In genomic region chr2:71807969-71808451, GRCh38 we compare ENCODE assay signal across 21 cellular contexts.
DNase-seq lines count a peak whose midpoint lies in the region; ATAC-seq and TF ChIP-seq lines count a peak whose summit lies in the region.
"Had no signal": no experiment of that assay in that cellular context is flagged by ENCODE, and none has a peak within 500 bp of the region (broad histone marks: within the 10 kb centered on the region; RNA-seq: fewer than 3 reads in every experiment).

No MANE protein-coding gene starts in this region.

- peak; percentile 19 for DNase-seq in activated CD8-positive, alpha-beta memory T cell treated with anti-CD3 and anti-CD28 coated beads for 24 hours
- DNase-seq in activated CD8-positive, alpha-beta memory T cell treated with anti-CD3 and anti-CD28 coated beads, Interleukin-2, amount 10 ng/mL, durations not matched to agents 7 days and 5 days, result no peak
- DNase-seq in heart left ventricle (peak; percentile 50 to 83 (median 76)), mesothelial cell of epicardium (ENCODE audit: low spot score in 2 of 2, unreplicated experiment in 2 of 2) (peak in 1 of 2 experiments; percentile 38), transverse colon (peak; percentile 28), NCI-H1694 treated with DMSO at 0.1 percent for 48 hours (lab: John Stamatoyannopoulos, UW) (no peak)
- DNase-seq in naive thymus-derived CD8-positive, alpha-beta T cell, result no peak
- DNase-seq: anterior cingulate cortex; COR-L47; DND-41; effector memory CD4-positive, alpha-beta T cell; NCI-H1694; NCI-H446 treated with DMSO at 0.1 percent for 48 hours; nucleus accumbens; stomach; SW 1271 had no signal

- H3K27me3 ChIP-seq in heart left ventricle (no peaks in the 10 kb centered on the region), transverse colon (no peaks in the 10 kb centered on the region)
- H3K27me3 ChIP-seq: right lobe of liver had no signal

- intact Hi-C loops in heart left ventricle (cut with DNase I) (loop anchor here in 6 of 10 donors (10.0 kb wide), 2 partner anchors 117 to 187 kb away; no protein-coding TSS in a partner anchor), transverse colon (cut with DNase I; ENCODE audit: low total_unique reads) (loop anchor here (10.0 kb wide), 1 partner anchor 347 kb away; no protein-coding TSS in a partner anchor)

- no peak for TF ChIP-seq POLR2A in heart left ventricle (IDR thresholded peaks at IDR 0.05)
- no peak for TF ChIP-seq POLR2A in transverse colon (IDR thresholded peaks at IDR 0.05)

- no peaks in the 10 kb centered on the region for H3K9me3 ChIP-seq in heart left ventricle
- no peaks in the 10 kb centered on the region for H3K9me3 ChIP-seq in transverse colon
- H3K9me3 ChIP-seq: right lobe of liver, stomach had no signal

- H3K4me1 ChIP-seq in heart left ventricle, result peaks cover 0 to 10% (median 0%) of the 10 kb centered on the region in 12 donors
- no peaks in the 10 kb centered on the region for H3K4me1 ChIP-seq in transverse colon
- H3K4me1 ChIP-seq: right lobe of liver, stomach had no signal

- H3K9me3 Mint-ChIP-seq in activated CD8-positive, alpha-beta memory T cell treated with anti-CD3 and anti-CD28 coated beads, Interleukin-2, amount 10 ng/mL, durations not matched to agents 7 days and 5 days (ENCODE audit: low read depth), result no peaks in the 10 kb centered on the region
- H3K9me3 Mint-ChIP-seq in mesothelial cell of epicardium, result no peaks in the 10 kb centered on the region
- H3K9me3 Mint-ChIP-seq in stimulated activated memory B cell treated with anti-CD40 and anti-IgM and Interleukin-4, amounts not matched to agents 10 μg/mL and 1 μg/mL and 100 μg/mL, for 72 hours, result no peaks in the 10 kb centered on the region
- peaks cover 0 to 3% (median 0%) of the 10 kb centered on the region in 9 donors for H3K9me3 Mint-ChIP-seq in naive thymus-derived CD8-positive, alpha-beta T cell

- H3K27ac ChIP-seq in heart left ventricle, result no peak overlapping the region
- no peak overlapping the region for H3K27ac ChIP-seq in transverse colon
- H3K27ac ChIP-seq: 22Rv1, right lobe of liver, stomach had no signal

- H3K4me3 ChIP-seq in heart left ventricle (no peak overlapping the region), transverse colon (no peak overlapping the region)
- H3K4me3 ChIP-seq: K562, right lobe of liver, stomach had no signal

- 56 to 69% (median 64%) methylated on average over 7 to 8 of the region's 8 CpGs for WGBS in heart left ventricle, 4 donors
- WGBS in transverse colon (ENCODE audit: low coverage in 1 of 2), 2 donors, result 64% methylated on average over 8 of the region's 8 CpGs; no CpG with 5 or more reads in 1 of the 2 donors

- POLR2A ChIA-PET in naive thymus-derived CD8-positive, alpha-beta T cell (lab: Charles Lee), result no interaction called here

- TF ChIP-seq EP300 in transverse colon (IDR thresholded peaks at IDR 0.05; ENCODE audit: low read depth), result no peak

- H3K27ac Mint-ChIP-seq in activated CD8-positive, alpha-beta memory T cell treated with anti-CD3 and anti-CD28 coated beads, Interleukin-2, amount 10 ng/mL, durations not matched to agents 7 days and 5 days, result no peak overlapping the region
- peak overlapping the region; percentile 40 for H3K27ac Mint-ChIP-seq in mesothelial cell of epicardium
- no peak overlapping the region for H3K27ac Mint-ChIP-seq in stimulated activated memory B cell treated with anti-CD40 and anti-IgM and Interleukin-4, amounts not matched to agents 10 μg/mL and 1 μg/mL and 100 μg/mL, for 72 hours
- H3K27ac Mint-ChIP-seq in naive thymus-derived CD8-positive, alpha-beta T cell, result peak overlapping the region in 1 of 10 donors; percentile 16
- H3K27ac Mint-ChIP-seq: B cell had no signal

- in situ Hi-C loops in transverse colon (cut with MboI; ENCODE audit: low pct_ligation_motif_present in 1 of 4, low pct_unique_long_range_greater_than_20kb in 1 of 4, low sequenced_read_pairs in 3 of 4), result loop anchor here in 2 of 4 donors (25.0 kb wide), 3 partner anchors 104 to 779 kb away; partner anchors contain the start of gene CYP26B1 (in 1 of the 2)

- H3K36me3 Mint-ChIP-seq in activated CD8-positive, alpha-beta memory T cell treated with anti-CD3 and anti-CD28 coated beads, Interleukin-2, amount 10 ng/mL, durations not matched to agents 7 days and 5 days, result no peaks in the 10 kb centered on the region
- H3K36me3 Mint-ChIP-seq in mesothelial cell of epicardium, result no peaks in the 10 kb centered on the region
- H3K36me3 Mint-ChIP-seq in stimulated activated memory B cell treated with anti-CD40 and anti-IgM and Interleukin-4, amounts not matched to agents 10 μg/mL and 1 μg/mL and 100 μg/mL, for 72 hours, result no peaks in the 10 kb centered on the region
- no peaks in the 10 kb centered on the region for H3K36me3 Mint-ChIP-seq in naive thymus-derived CD8-positive, alpha-beta T cell

- H3K36me3 ChIP-seq in heart left ventricle (no peaks in the 10 kb centered on the region), transverse colon (no peaks in the 10 kb centered on the region)
- H3K36me3 ChIP-seq: right lobe of liver, stomach had no signal

- H3K4me3 Mint-ChIP-seq in activated CD8-positive, alpha-beta memory T cell treated with anti-CD3 and anti-CD28 coated beads, Interleukin-2, amount 10 ng/mL, durations not matched to agents 7 days and 5 days, result no peak overlapping the region
- H3K4me3 Mint-ChIP-seq in mesothelial cell of epicardium, result no peak overlapping the region
- H3K4me3 Mint-ChIP-seq in stimulated activated memory B cell treated with anti-CD40 and anti-IgM and Interleukin-4, amounts not matched to agents 10 μg/mL and 1 μg/mL and 100 μg/mL, for 72 hours, result no peak overlapping the region
- no peak overlapping the region for H3K4me3 Mint-ChIP-seq in naive thymus-derived CD8-positive, alpha-beta T cell
- H3K4me3 Mint-ChIP-seq: B cell had no signal

- H3K4me1 Mint-ChIP-seq in activated CD8-positive, alpha-beta memory T cell treated with anti-CD3 and anti-CD28 coated beads, Interleukin-2, amount 10 ng/mL, durations not matched to agents 7 days and 5 days, result no peaks in the 10 kb centered on the region
- H3K4me1 Mint-ChIP-seq in mesothelial cell of epicardium, result peaks cover 10% of the 10 kb centered on the region
- H3K4me1 Mint-ChIP-seq in stimulated activated memory B cell treated with anti-CD40 and anti-IgM and Interleukin-4, amounts not matched to agents 10 μg/mL and 1 μg/mL and 100 μg/mL, for 72 hours, result no peaks in the 10 kb centered on the region
- H3K4me1 Mint-ChIP-seq in naive thymus-derived CD8-positive, alpha-beta T cell, result no peaks in the 10 kb centered on the region
- H3K4me1 Mint-ChIP-seq: B cell had no signal

- no peak for ATAC-seq in activated CD8-positive, alpha-beta memory T cell treated with anti-CD3 and anti-CD28 coated beads, Interleukin-2, amount 10 ng/mL, durations not matched to agents 7 days and 5 days
- ATAC-seq in heart left ventricle, result peak; percentile 88 to 96 (median 90)
- no peak for ATAC-seq in stimulated activated memory B cell treated with anti-CD40 and anti-IgM and Interleukin-4, amounts not matched to agents 10 μg/mL and 1 μg/mL and 100 μg/mL, for 72 hours
- no peak for ATAC-seq in naive thymus-derived CD8-positive, alpha-beta T cell
- ATAC-seq: K562 had no signal

- H3K27me3 Mint-ChIP-seq in activated CD8-positive, alpha-beta memory T cell treated with anti-CD3 and anti-CD28 coated beads, Interleukin-2, amount 10 ng/mL, durations not matched to agents 7 days and 5 days, result peaks cover 2% of the 10 kb centered on the region
- H3K27me3 Mint-ChIP-seq in mesothelial cell of epicardium (ENCODE audit: low read depth), result no peaks in the 10 kb centered on the region
- H3K27me3 Mint-ChIP-seq in stimulated activated memory B cell treated with anti-CD40 and anti-IgM and Interleukin-4, amounts not matched to agents 10 μg/mL and 1 μg/mL and 100 μg/mL, for 72 hours, result no peaks in the 10 kb centered on the region
- peaks cover 0 to 7% (median 3%) of the 10 kb centered on the region in 5 donors for H3K27me3 Mint-ChIP-seq in naive thymus-derived CD8-positive, alpha-beta T cell
- H3K27me3 Mint-ChIP-seq: B cell had no signal

- TF ChIP-seq CTCF in heart left ventricle (IDR thresholded peaks at IDR 0.05) (no peak), mesothelial cell of epicardium (IDR thresholded peaks at IDR 0.05; ENCODE audit: unreplicated experiment) (no peak), transverse colon (IDR thresholded peaks at IDR 0.05) (no peak)

- CTCF ChIA-PET in activated CD8-positive, alpha-beta memory T cell treated with anti-CD3 and anti-CD28 coated beads, Interleukin-2, amount 10 ng/mL, durations not matched to agents 7 days and 5 days (lab: Charles Lee), result no interaction called here

Comparison
In these comparisons a context has a peak if more than half of its experiments do, and no peak if none do; other contexts are left out.
1. DNase-seq: peak in activated CD8-positive, alpha-beta memory T cell treated with anti-CD3 and anti-CD28 coated beads for 24 hours (single experiment), heart left ventricle (5 of 5) and transverse colon (single experiment); none in activated CD8-positive, alpha-beta memory T cell treated with anti-CD3 and anti-CD28 coated beads, Interleukin-2, amount 10 ng/mL, durations not matched to agents 7 days and 5 days (single experiment), NCI-H1694 treated with DMSO at 0.1 percent for 48 hours (single experiment) and naive thymus-derived CD8-positive, alpha-beta T cell (0 of 10).
2. ATAC-seq: peak in heart left ventricle (4 of 4); none in activated CD8-positive, alpha-beta memory T cell treated with anti-CD3 and anti-CD28 coated beads, Interleukin-2, amount 10 ng/mL, durations not matched to agents 7 days and 5 days (single experiment), stimulated activated memory B cell treated with anti-CD40 and anti-IgM and Interleukin-4, amounts not matched to agents 10 μg/mL and 1 μg/mL and 100 μg/mL, for 72 hours (single experiment) and naive thymus-derived CD8-positive, alpha-beta T cell (0 of 2).